In the genomic region with DNA sequence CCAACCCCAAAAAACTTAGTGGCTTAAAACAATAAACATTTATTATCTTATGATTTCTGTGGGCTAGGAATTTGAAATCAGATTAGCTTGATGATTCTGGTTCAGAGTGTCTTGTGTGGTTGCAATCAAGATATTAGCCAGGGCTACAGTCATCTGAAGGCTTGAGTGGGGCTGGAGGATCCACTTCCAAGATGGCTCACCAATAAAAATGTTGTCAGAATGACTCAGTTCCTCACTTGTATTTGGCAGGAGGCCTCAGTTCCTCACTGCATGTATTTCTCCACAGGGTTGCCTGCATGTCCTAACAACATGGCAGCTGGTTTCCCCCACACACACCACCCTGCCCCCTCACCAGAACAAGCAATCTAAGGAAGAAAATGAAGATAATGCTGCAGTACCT, we compare ENCODE assay signal across 26 cellular contexts.
"Had no signal": no experiment of that assay in that cellular context is flagged by ENCODE, and none has a peak within 500 bp of the region (broad histone marks: within the 10 kb centered on the region; RNA-seq: fewer than 3 reads in every experiment).

No MANE protein-coding gene starts in this region.

- H3K27me3 ChIP-seq: breast epithelium, colonic mucosa, Peyer's patch had no signal

- H3K4me1 ChIP-seq: breast epithelium, colonic mucosa, Peyer's patch had no signal

- H3K36me3 ChIP-seq: breast epithelium, colonic mucosa, Peyer's patch had no signal

- H3K4me3 ChIP-seq: breast epithelium, colonic mucosa, Peyer's patch had no signal

- DNase-seq: activated CD4-positive, alpha-beta memory T cell treated with anti-CD3 and anti-CD28 coated beads, Interleukin-2, amount 10 ng/mL, durations not matched to agents 7 days and 5 days; activated CD4-positive, alpha-beta T cell treated with anti-CD3 and anti-CD28 coated beads, Interleukin-2, amount 50 U/mL, for 1 hour; activated CD4-positive, CD25-positive, alpha-beta regulatory T cell; activated gamma-delta T cell treated with Interleukin-2 at 50 U/mL for 16 hours; activated naive CD4-positive, alpha-beta T cell treated with anti-CD3 and anti-CD28 coated beads, Interleukin-2, amount 10 ng/mL, durations not matched to agents 7 days and 5 days; activated naive CD8-positive, alpha-beta T cell treated with anti-CD3 and anti-CD28 coated beads for 36 hours; activated T-cell treated with anti-CD3 and anti-CD28 coated beads for 4 hours; activated T-cell treated with anti-CD3 and anti-CD28 coated beads, Interleukin-2, amount 50 U/mL, for 72 hours; aorta; caudate nucleus; colonic mucosa; Karpas-422; NCI-H1105 treated with DMSO at 0.1 percent for 48 hours; NCI-H1436 treated with DMSO at 0.1 percent for 48 hours; NCI-H187; NCI-H2081; NCI-H510A treated with DMSO at 0.1 percent for 48 hours; NCI-H69; NK-92 treated with Interleukin-12 subunit alpha and Interleukin-12 subunit beta, amount 100 ng/mL, for 24 hours; Peyer's patch; SHP77; T-cell; T-helper 2 cell; T1000 had no signal

- H3K27ac ChIP-seq: breast epithelium, colonic mucosa, Peyer's patch, VCaP had no signal

- H3K9me3 ChIP-seq: breast epithelium, colonic mucosa, Peyer's patch had no signal
